ENCODE assay signal across 19 cellular contexts in genomic region chr6:43029120-43029519, GRCh38. TPM values are rescaled to one million over a fixed set of nuclear protein-coding genes. Genes with fewer than 3 reads are reported as not detected.
DNase-seq lines count a peak whose midpoint lies in the region; ATAC-seq, FAIRE-seq and TF ChIP-seq lines count a peak whose summit lies in the region.
"Had no signal": no experiment of that assay in that cellular context is flagged by ENCODE, and none has a peak within 500 bp of the region (broad histone marks: within the 10 kb centered on the region; RNA-seq: fewer than 3 reads in every experiment).

No MANE protein-coding gene starts in this region.

- TSS peak; percentile 32 for BruUV-seq in HepG2 (replicated peaks; lab: Mats Ljungman, UMichigan)

- no peak overlapping the region for H3K4me3 ChIP-seq in HepG2 (replicated peaks in 1 of 3; ENCODE audit: insufficient read depth in 1 of 3, low read depth in 2 of 3, low read length in 3 of 3)
- H3K4me3 ChIP-seq in right lobe of liver: no peak overlapping the region
- H3K4me3 ChIP-seq in smooth muscle cell: no peak overlapping the region
- H3K4me3 ChIP-seq: BLaER1, PC-9 had no signal

- intact Hi-C loops in HepG2 (cut with micrococcal nuclease; ENCODE audit: unreplicated experiment): no loop called here
- intact Hi-C loops in right lobe of liver (cut with DNase I): no loop called here

- no peaks in the 10 kb centered on the region for H3K4me1 ChIP-seq in HepG2 (ENCODE audit: insufficient read depth, low read length)
- no peaks in the 10 kb centered on the region for H3K4me1 ChIP-seq in right lobe of liver
- H3K4me1 ChIP-seq in smooth muscle cell (ENCODE audit: low read depth): no peaks in the 10 kb centered on the region
- H3K4me1 ChIP-seq: BLaER1 had no signal

- H3K4me2 ChIP-seq in HepG2 (ENCODE audit: low read depth, low read length) (no peak overlapping the region), smooth muscle cell (no peak overlapping the region)
- H3K4me2 ChIP-seq: BLaER1, PC-9 had no signal

- TF ChIP-seq EP300 in HepG2 (IDR thresholded peaks at IDR 0.05; ENCODE audit: low read depth in 2 of 2, low read length in 2 of 2) (no peak), HepG2 (CRISPR knock-in tag; IDR thresholded peaks at IDR 0.05; ENCODE audit: borderline replicate concordance) (no peak)

- H4K20me1 ChIP-seq in HepG2 (ENCODE audit: insufficient read depth, low read length) (no peaks in the 10 kb centered on the region), smooth muscle cell (ENCODE audit: low read depth) (peaks cover 75% of the 10 kb centered on the region)

- H3K36me3 ChIP-seq in HepG2 (replicated peaks in 1 of 2; ENCODE audit: control insufficient read depth in 1 of 2, insufficient read depth in 2 of 2, low read length in 2 of 2): peaks cover 36 to 68% of the 10 kb centered on the region in 2 experiments
- H3K36me3 ChIP-seq in right lobe of liver: peaks cover 0 to 73% (median 28%) of the 10 kb centered on the region in 4 donors
- peaks cover 3% of the 10 kb centered on the region for H3K36me3 ChIP-seq in smooth muscle cell (ENCODE audit: low read depth)

- POLR2A ChIA-PET in HepG2 (lab: Yijun Ruan, JAX): no interaction called here

- no peak for FAIRE-seq in HepG2 (lab: Jason Lieb, UNC)
- FAIRE-seq: GM12892, GM19239 had no signal

- no peak for TF ChIP-seq CTCF in HepG2 (CRISPR knock-in tag; IDR thresholded peaks at IDR 0.05)
- TF ChIP-seq CTCF in right lobe of liver (IDR thresholded peaks at IDR 0.05): no peak
- TF ChIP-seq CTCF in smooth muscle cell (IDR thresholded peaks at IDR 0.05; ENCODE audit: borderline replicate concordance, insufficient read depth, poor library complexity, severe bottlenecking): no peak

- H3K27me3 ChIP-seq in HepG2 (ENCODE audit: control insufficient read depth in 1 of 2, insufficient read depth in 2 of 2, low read length in 2 of 2): no peaks in the 10 kb centered on the region
- H3K27me3 ChIP-seq in right lobe of liver: no peaks in the 10 kb centered on the region
- no peaks in the 10 kb centered on the region for H3K27me3 ChIP-seq in smooth muscle cell (ENCODE audit: low read depth)
- H3K27me3 ChIP-seq: BLaER1 had no signal

- no peak overlapping the region for H3K27ac ChIP-seq in HepG2 (ENCODE audit: extremely low read length, insufficient read depth, low read length)
- H3K27ac ChIP-seq in right lobe of liver: no peak overlapping the region
- H3K27ac ChIP-seq in smooth muscle cell (ENCODE audit: low read depth): peak overlapping the region; percentile 17
- H3K27ac ChIP-seq: BLaER1, HL-60, PC-9 had no signal

- CTCF ChIA-PET in HepG2 (lab: Yijun Ruan, JAX; ENCODE audit: low intra/inter-chr PET ratio, low total read pairs): no interaction called here

- peaks cover 44% of the 10 kb centered on the region for H3F3A ChIP-seq in smooth muscle cell (ENCODE audit: low read depth)

- no peak overlapping the region for H3K9ac ChIP-seq in HepG2 (ENCODE audit: insufficient read depth, low read depth, low read length)
- H3K9ac ChIP-seq in smooth muscle cell (ENCODE audit: low read depth): no peak overlapping the region
- H3K9ac ChIP-seq: BLaER1 had no signal

- H2AFZ ChIP-seq in HepG2 (ENCODE audit: low read length) (no peak overlapping the region), smooth muscle cell (ENCODE audit: low read depth) (no peak overlapping the region)
- H2AFZ ChIP-seq: PC-9 had no signal

- no peak for DNase-seq in HepG2 (ENCODE audit: low spot score)
- DNase-seq in right lobe of liver: no peak
- peak; percentile 12 for DNase-seq in myocyte (ENCODE audit: low read depth)
- no peak for DNase-seq in smooth muscle cell (lab: John Stamatoyannopoulos, UW; ENCODE audit: unreplicated experiment)
- DNase-seq in SHP77 treated with DMSO at 0.1 percent for 48 hours (lab: John Stamatoyannopoulos, UW): no peak
- DNase-seq: CD4-positive, CD25-positive, alpha-beta regulatory T cell; DMS153; DND-41; KBM-7; MM.1S; NCI-H2029; NCI-H526 treated with DMSO at 0.1 percent for 48 hours; PC-9; Right ventricle myocardium superior had no signal

- peaks cover 8% of the 10 kb centered on the region for H3K79me2 ChIP-seq in HepG2 (ENCODE audit: insufficient read depth, low read length)
- H3K79me2 ChIP-seq in smooth muscle cell (ENCODE audit: low read depth): peaks cover 6% of the 10 kb centered on the region

- H3K9me3 ChIP-seq in HepG2 (ENCODE audit: low read length): no peaks in the 10 kb centered on the region
- H3K9me3 ChIP-seq in right lobe of liver: no peaks in the 10 kb centered on the region
- H3K9me3 ChIP-seq in smooth muscle cell (replicated peaks; ENCODE audit: low read depth): no peaks in the 10 kb centered on the region
- H3K9me3 ChIP-seq: BLaER1 had no signal

- in situ Hi-C loops in HepG2 (cut with HindIII; ENCODE audit: extremely low pct_ligation_motif_present, low pct_unique_long_range_greater_than_20kb): no loop called here

- TF ChIP-seq POLR2A in HepG2 (IDR thresholded peaks at IDR 0.05; ENCODE audit: insufficient read depth in 1 of 2, low read depth in 2 of 2, low read length in 2 of 2) (peak in 1 of 2 experiments; percentile 27; a peak in 1 of 4 replicates), right lobe of liver (IDR thresholded peaks at IDR 0.05) (no peak)

- no peak for ATAC-seq in HepG2
- no peak for ATAC-seq in right lobe of liver
- ATAC-seq in HG02610 (IDR thresholded peaks at IDR 0.05; ENCODE audit: unreplicated experiment): no peak

- 94% methylated on average over 9 of the region's 9 CpGs for WGBS in HepG2 (ENCODE audit: low lambda C conversion rate)
- 92% methylated on average over 5 of the region's 9 CpGs for WGBS in right lobe of liver (ENCODE audit: insufficient coverage, low coverage, low lambda C conversion rate, missing lambda C conversion rate)
- 99% methylated on average over 9 of the region's 9 CpGs for WGBS in smooth muscle cell (ENCODE audit: low lambda C conversion rate)

- no peak for TF ChIP-seq RAD21 in HepG2 (CRISPR knock-in tag; IDR thresholded peaks at IDR 0.05)

RNA-seq across cellular contexts. Expression of gene RRP36, which starts 7.7 kb away (rescaled TPM):
- total RNA-seq in HepG2 (2016; rRNA removed; fragmentation: Illumina TruSeq; extraction: Trizol) (144 and 184 TPM in 2 replicates), right lobe of liver (10 to 100 TPM; 21.8 to 45.0 (median 23.3) TPM), myocyte (64.0 and 65.6 TPM in 2 replicates), smooth muscle cell (56.4 and 64.8 TPM in 2 replicates)
- total RNA-seq in HepG2 (2016; cell fraction: cytosol; rRNA removed; fragmentation: Illumina TruSeq; extraction: Trizol; ENCODE audit: low read depth): 41.5 and 43.9 TPM in 2 replicates
- 139 and 185 TPM in 2 replicates for total RNA-seq in HepG2 (2016; cell fraction: insoluble cytoplasmic fraction; rRNA removed; fragmentation: Illumina TruSeq; extraction: Trizol)
- total RNA-seq in HepG2 (2016; cell fraction: membrane; rRNA removed; fragmentation: Illumina TruSeq; extraction: Trizol): 82.9 and 85.4 TPM in 2 replicates
- 49.7 and 52.1 TPM in 2 replicates for total RNA-seq in HepG2 (2016; cell fraction: nucleus; rRNA removed; fragmentation: Illumina TruSeq; extraction: Trizol)
- polyA plus RNA-seq in HepG2 (2011; rRNA removed) (29.5 and 31.1 TPM in 2 replicates), smooth muscle cell (71.9 and 72.7 TPM in 2 replicates)
- 28.3 and 36.3 TPM in 2 replicates for polyA plus RNA-seq in HepG2 (2011; cell fraction: cytosol; rRNA removed)
- 8.2 and 11.1 TPM in 2 replicates for polyA plus RNA-seq in HepG2 (2011; cell fraction: nucleus; rRNA removed)
- polyA plus RNA-seq in HepG2 (2012): 35.6 and 36.9 TPM in 2 replicates
- polyA plus RNA-seq in HepG2 (2016; cell fraction: cytosol; fragmentation: Illumina TruSeq; extraction: Trizol; ENCODE audit: low read depth): 26.9 and 28.8 TPM in 2 replicates
- polyA plus RNA-seq in HepG2 (2016; cell fraction: insoluble cytoplasmic fraction; fragmentation: Illumina TruSeq; extraction: Trizol; ENCODE audit: low read depth): 145 and 156 TPM in 2 replicates
- polyA plus RNA-seq in HepG2 (2016; cell fraction: membrane; fragmentation: Illumina TruSeq; extraction: Trizol; ENCODE audit: low read depth): 45.9 and 51.4 TPM in 2 replicates
- 64.0 and 64.6 TPM in 2 replicates for polyA plus RNA-seq in HepG2 (2016; cell fraction: nucleus; fragmentation: Illumina TruSeq; extraction: Trizol; ENCODE audit: insufficient read depth, low read depth)
- polyA minus RNA-seq in HepG2 (2011; rRNA and poly(A)+ RNA removed; ENCODE audit: low replicate concordance): 22.6 and 58.3 TPM in 2 replicates
- 22.8 and 24.6 TPM in 2 replicates for polyA minus RNA-seq in HepG2 (2011; cell fraction: cytosol; rRNA and poly(A)+ RNA removed)
- polyA minus RNA-seq in HepG2 (2011; cell fraction: nucleus; rRNA and poly(A)+ RNA removed): 12.1 and 18.5 TPM in 2 replicates
- 65.4 TPM for polyA plus RNA-seq in myocyte (2012)

RNA-seq across cellular contexts. Expression of gene KLHDC3, which starts 15.1 kb away (rescaled TPM):
- total RNA-seq in HepG2 (2016; rRNA removed; fragmentation: Illumina TruSeq; extraction: Trizol): 91.5 and 92.5 TPM in 2 replicates
- 92.6 and 104 TPM in 2 replicates for total RNA-seq in HepG2 (2016; cell fraction: cytosol; rRNA removed; fragmentation: Illumina TruSeq; extraction: Trizol; ENCODE audit: low read depth)
- total RNA-seq in HepG2 (2016; cell fraction: insoluble cytoplasmic fraction; rRNA removed; fragmentation: Illumina TruSeq; extraction: Trizol): 81.4 and 95.9 TPM in 2 replicates
- 165 and 174 TPM in 2 replicates for total RNA-seq in HepG2 (2016; cell fraction: membrane; rRNA removed; fragmentation: Illumina TruSeq; extraction: Trizol)
- 33.2 and 38.7 TPM in 2 replicates for total RNA-seq in HepG2 (2016; cell fraction: nucleus; rRNA removed; fragmentation: Illumina TruSeq; extraction: Trizol)
- 78.3 and 98.4 TPM in 2 replicates for polyA plus RNA-seq in HepG2 (2011; rRNA removed)
- polyA plus RNA-seq in HepG2 (2011; cell fraction: cytosol; rRNA removed): 97.5 and 104 TPM in 2 replicates
- polyA plus RNA-seq in HepG2 (2011; cell fraction: nucleus; rRNA removed): 95.1 and 97.9 TPM in 2 replicates
- 81.6 and 83.1 TPM in 2 replicates for polyA plus RNA-seq in HepG2 (2012)
- polyA plus RNA-seq in HepG2 (2016; cell fraction: cytosol; fragmentation: Illumina TruSeq; extraction: Trizol; ENCODE audit: low read depth): 89.0 and 108 TPM in 2 replicates
- 74.1 and 85.8 TPM in 2 replicates for polyA plus RNA-seq in HepG2 (2016; cell fraction: insoluble cytoplasmic fraction; fragmentation: Illumina TruSeq; extraction: Trizol; ENCODE audit: low read depth)
- polyA plus RNA-seq in HepG2 (2016; cell fraction: membrane; fragmentation: Illumina TruSeq; extraction: Trizol; ENCODE audit: low read depth): 126 and 140 TPM in 2 replicates
- 57.9 and 59.0 TPM in 2 replicates for polyA plus RNA-seq in HepG2 (2016; cell fraction: nucleus; fragmentation: Illumina TruSeq; extraction: Trizol; ENCODE audit: insufficient read depth, low read depth)
- polyA minus RNA-seq in HepG2 (2011; rRNA and poly(A)+ RNA removed; ENCODE audit: low replicate concordance): 126 and 143 TPM in 2 replicates
- polyA minus RNA-seq in HepG2 (2011; cell fraction: cytosol; rRNA and poly(A)+ RNA removed): 36.5 and 39.9 TPM in 2 replicates
- 18.9 and 19.6 TPM in 2 replicates for polyA minus RNA-seq in HepG2 (2011; cell fraction: nucleus; rRNA and poly(A)+ RNA removed)
- total RNA-seq in right lobe of liver: 10 to 100 TPM; 26.4 to 46.2 (median 41.7) TPM
- total RNA-seq in myocyte: 94.5 and 194 TPM in 2 replicates
- 106 TPM for polyA plus RNA-seq in myocyte (2012)
- 51.5 and 61.8 TPM in 2 replicates for total RNA-seq in smooth muscle cell
- polyA plus RNA-seq in smooth muscle cell: 102 and 113 TPM in 2 replicates

RNA-seq across cellular contexts. Expression of gene MEA1, which starts 15.4 kb away (rescaled TPM):
- total RNA-seq in HepG2 (2016; rRNA removed; fragmentation: Illumina TruSeq; extraction: Trizol) (86.2 and 110 TPM in 2 replicates), right lobe of liver (10 to 100 TPM; 19.1 to 39.1 (median 25.2) TPM), myocyte (29.2 and 33.6 TPM in 2 replicates), smooth muscle cell (71.3 and 86.7 TPM in 2 replicates)
- total RNA-seq in HepG2 (2016; cell fraction: cytosol; rRNA removed; fragmentation: Illumina TruSeq; extraction: Trizol; ENCODE audit: low read depth): 73.4 and 74.1 TPM in 2 replicates
- total RNA-seq in HepG2 (2016; cell fraction: insoluble cytoplasmic fraction; rRNA removed; fragmentation: Illumina TruSeq; extraction: Trizol): 91.8 and 113 TPM in 2 replicates
- 73.5 and 81.5 TPM in 2 replicates for total RNA-seq in HepG2 (2016; cell fraction: membrane; rRNA removed; fragmentation: Illumina TruSeq; extraction: Trizol)
- 28.1 and 30.3 TPM in 2 replicates for total RNA-seq in HepG2 (2016; cell fraction: nucleus; rRNA removed; fragmentation: Illumina TruSeq; extraction: Trizol)
- polyA plus RNA-seq in HepG2 (2011; rRNA removed) (75.6 and 76.6 TPM in 2 replicates), smooth muscle cell (154 and 161 TPM in 2 replicates)
- 82.4 and 83.4 TPM in 2 replicates for polyA plus RNA-seq in HepG2 (2011; cell fraction: cytosol; rRNA removed)
- polyA plus RNA-seq in HepG2 (2011; cell fraction: nucleus; rRNA removed): 22.5 and 25.9 TPM in 2 replicates
- polyA plus RNA-seq in HepG2 (2012): 72.3 and 76.5 TPM in 2 replicates
- 90.9 and 98.9 TPM in 2 replicates for polyA plus RNA-seq in HepG2 (2016; cell fraction: cytosol; fragmentation: Illumina TruSeq; extraction: Trizol; ENCODE audit: low read depth)
- 153 and 161 TPM in 2 replicates for polyA plus RNA-seq in HepG2 (2016; cell fraction: insoluble cytoplasmic fraction; fragmentation: Illumina TruSeq; extraction: Trizol; ENCODE audit: low read depth)
- 89.0 and 95.5 TPM in 2 replicates for polyA plus RNA-seq in HepG2 (2016; cell fraction: membrane; fragmentation: Illumina TruSeq; extraction: Trizol; ENCODE audit: low read depth)
- polyA plus RNA-seq in HepG2 (2016; cell fraction: nucleus; fragmentation: Illumina TruSeq; extraction: Trizol; ENCODE audit: insufficient read depth, low read depth): 64.2 and 67.4 TPM in 2 replicates
- 46.4 and 87.1 TPM in 2 replicates for polyA minus RNA-seq in HepG2 (2011; rRNA and poly(A)+ RNA removed; ENCODE audit: low replicate concordance)
- 19.0 and 23.8 TPM in 2 replicates for polyA minus RNA-seq in HepG2 (2011; cell fraction: cytosol; rRNA and poly(A)+ RNA removed)
- polyA minus RNA-seq in HepG2 (2011; cell fraction: nucleus; rRNA and poly(A)+ RNA removed): 15.2 and 18.8 TPM in 2 replicates
- polyA plus RNA-seq in myocyte (2012): 133 TPM

RNA-seq across cellular contexts. Expression of gene CUL7, which starts 24.5 kb away (rescaled TPM):
- 30.7 and 32.0 TPM in 2 replicates for total RNA-seq in HepG2 (2016; rRNA removed; fragmentation: Illumina TruSeq; extraction: Trizol)
- total RNA-seq in HepG2 (2016; cell fraction: cytosol; rRNA removed; fragmentation: Illumina TruSeq; extraction: Trizol; ENCODE audit: low read depth): 1.6 and 2.2 TPM in 2 replicates
- total RNA-seq in HepG2 (2016; cell fraction: insoluble cytoplasmic fraction; rRNA removed; fragmentation: Illumina TruSeq; extraction: Trizol): 27.3 and 31.2 TPM in 2 replicates
- total RNA-seq in HepG2 (2016; cell fraction: membrane; rRNA removed; fragmentation: Illumina TruSeq; extraction: Trizol): 5.8 and 6.7 TPM in 2 replicates
- 34.6 and 35.9 TPM in 2 replicates for total RNA-seq in HepG2 (2016; cell fraction: nucleus; rRNA removed; fragmentation: Illumina TruSeq; extraction: Trizol)
- polyA plus RNA-seq in HepG2 (2011; rRNA removed): 60.7 and 79.4 TPM in 2 replicates
- 38.0 and 49.6 TPM in 2 replicates for polyA plus RNA-seq in HepG2 (2011; cell fraction: cytosol; rRNA removed)
- 221 and 265 TPM in 2 replicates for polyA plus RNA-seq in HepG2 (2011; cell fraction: nucleus; rRNA removed)
- polyA plus RNA-seq in HepG2 (2012): 36.5 and 41.4 TPM in 2 replicates
- polyA plus RNA-seq in HepG2 (2016; cell fraction: cytosol; fragmentation: Illumina TruSeq; extraction: Trizol; ENCODE audit: low read depth): 1.1 and 1.4 TPM in 2 replicates
- 16.9 and 21.5 TPM in 2 replicates for polyA plus RNA-seq in HepG2 (2016; cell fraction: insoluble cytoplasmic fraction; fragmentation: Illumina TruSeq; extraction: Trizol; ENCODE audit: low read depth)
- polyA plus RNA-seq in HepG2 (2016; cell fraction: membrane; fragmentation: Illumina TruSeq; extraction: Trizol; ENCODE audit: low read depth): 2.2 and 2.7 TPM in 2 replicates
- polyA plus RNA-seq in HepG2 (2016; cell fraction: nucleus; fragmentation: Illumina TruSeq; extraction: Trizol; ENCODE audit: insufficient read depth, low read depth): 63.7 and 70.4 TPM in 2 replicates
- 14.4 and 143 TPM in 2 replicates for polyA minus RNA-seq in HepG2 (2011; rRNA and poly(A)+ RNA removed; ENCODE audit: low replicate concordance)
- 44.5 and 45.5 TPM in 2 replicates for polyA minus RNA-seq in HepG2 (2011; cell fraction: cytosol; rRNA and poly(A)+ RNA removed)
- 65.0 and 67.0 TPM in 2 replicates for polyA minus RNA-seq in HepG2 (2011; cell fraction: nucleus; rRNA and poly(A)+ RNA removed)
- total RNA-seq in right lobe of liver: 10 to 100 TPM in 1 of 6 experiments, 1 to 10 TPM in 5; 6.5 to 12.7 (median 8.8) TPM
- 54.1 and 58.1 TPM in 2 replicates for total RNA-seq in myocyte
- 44.2 TPM for polyA plus RNA-seq in myocyte (2012)
- 36.9 and 51.4 TPM in 2 replicates for total RNA-seq in smooth muscle cell
- 48.7 and 49.6 TPM in 2 replicates for polyA plus RNA-seq in smooth muscle cell

RNA-seq across cellular contexts. Expression of gene MRPL2, which starts 30.1 kb away (rescaled TPM):
- 56.1 and 56.8 TPM in 2 replicates for total RNA-seq in HepG2 (2016; rRNA removed; fragmentation: Illumina TruSeq; extraction: Trizol)
- 24.7 and 25.2 TPM in 2 replicates for total RNA-seq in HepG2 (2016; cell fraction: cytosol; rRNA removed; fragmentation: Illumina TruSeq; extraction: Trizol; ENCODE audit: low read depth)
- total RNA-seq in HepG2 (2016; cell fraction: insoluble cytoplasmic fraction; rRNA removed; fragmentation: Illumina TruSeq; extraction: Trizol): 45.8 and 58.5 TPM in 2 replicates
- 19.8 and 24.7 TPM in 2 replicates for total RNA-seq in HepG2 (2016; cell fraction: membrane; rRNA removed; fragmentation: Illumina TruSeq; extraction: Trizol)
- total RNA-seq in HepG2 (2016; cell fraction: nucleus; rRNA removed; fragmentation: Illumina TruSeq; extraction: Trizol): 29.3 and 31.1 TPM in 2 replicates
- 65.6 and 69.9 TPM in 2 replicates for polyA plus RNA-seq in HepG2 (2011; rRNA removed)
- polyA plus RNA-seq in HepG2 (2011; cell fraction: cytosol; rRNA removed): 54.5 and 71.8 TPM in 2 replicates
- polyA plus RNA-seq in HepG2 (2011; cell fraction: nucleus; rRNA removed): 75.8 and 91.0 TPM in 2 replicates
- polyA plus RNA-seq in HepG2 (2012): 95.2 and 116 TPM in 2 replicates
- 24.0 and 25.5 TPM in 2 replicates for polyA plus RNA-seq in HepG2 (2016; cell fraction: cytosol; fragmentation: Illumina TruSeq; extraction: Trizol; ENCODE audit: low read depth)
- 88.5 and 104 TPM in 2 replicates for polyA plus RNA-seq in HepG2 (2016; cell fraction: insoluble cytoplasmic fraction; fragmentation: Illumina TruSeq; extraction: Trizol; ENCODE audit: low read depth)
- polyA plus RNA-seq in HepG2 (2016; cell fraction: membrane; fragmentation: Illumina TruSeq; extraction: Trizol; ENCODE audit: low read depth): 24.2 and 27.0 TPM in 2 replicates
- 91.3 and 95.0 TPM in 2 replicates for polyA plus RNA-seq in HepG2 (2016; cell fraction: nucleus; fragmentation: Illumina TruSeq; extraction: Trizol; ENCODE audit: insufficient read depth, low read depth)
- polyA minus RNA-seq in HepG2 (2011; rRNA and poly(A)+ RNA removed; ENCODE audit: low replicate concordance): 45.8 and 60.7 TPM in 2 replicates
- polyA minus RNA-seq in HepG2 (2011; cell fraction: cytosol; rRNA and poly(A)+ RNA removed): 30.5 and 54.2 TPM in 2 replicates
- polyA minus RNA-seq in HepG2 (2011; cell fraction: nucleus; rRNA and poly(A)+ RNA removed): 18.3 and 19.6 TPM in 2 replicates
- 10 to 100 TPM; 41.6 to 63.1 (median 60.4) TPM for total RNA-seq in right lobe of liver
- 17.6 and 27.3 TPM in 2 replicates for total RNA-seq in myocyte
- 65.5 TPM for polyA plus RNA-seq in myocyte (2012)
- 16.4 and 24.0 TPM in 2 replicates for total RNA-seq in smooth muscle cell
- polyA plus RNA-seq in smooth muscle cell: 112 and 125 TPM in 2 replicates
